In the genomic region with DNA sequence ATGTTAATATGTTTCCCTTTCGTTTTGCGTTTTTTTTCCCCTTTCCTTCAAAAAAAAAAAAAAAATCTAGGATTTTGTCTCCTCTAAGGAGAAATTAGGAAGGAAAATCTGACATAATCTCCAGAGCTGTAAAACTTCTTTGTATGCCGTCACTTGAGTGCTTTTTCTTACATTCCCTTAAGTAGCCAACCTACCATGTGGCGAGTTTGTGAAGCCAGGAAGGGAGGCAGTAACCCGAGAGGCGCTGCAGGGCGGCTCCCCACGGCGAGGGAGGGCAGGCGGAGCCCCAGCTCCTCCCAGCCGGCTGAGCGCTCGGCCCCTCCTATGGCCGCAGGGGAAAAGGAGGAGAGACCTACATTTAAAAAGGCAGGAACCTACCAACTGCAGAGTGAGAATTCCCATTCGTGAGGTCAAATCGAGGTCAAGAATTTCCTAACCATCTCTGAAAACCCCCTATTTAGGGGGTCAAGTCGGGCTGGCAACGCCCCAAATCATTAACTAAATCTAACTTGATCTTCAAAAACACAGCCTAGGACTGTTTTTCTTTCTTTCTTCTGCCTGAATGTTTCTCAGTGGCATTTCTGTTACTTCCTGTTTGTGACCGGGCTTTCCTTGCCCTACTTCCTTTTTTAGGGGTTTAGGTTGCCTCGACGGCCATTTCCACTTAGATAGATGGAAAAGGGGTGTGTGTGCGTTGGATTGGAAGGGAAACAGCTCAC, we compare ENCODE assay signal across 8 cellular contexts.
DNase-seq lines count a peak whose midpoint lies in the region; ATAC-seq and TF ChIP-seq lines count a peak whose summit lies in the region.

No MANE protein-coding gene starts in this region.

- no peaks in the 10 kb centered on the region for H3K27me3 ChIP-seq in heart right ventricle

- 2 to 4% methylated on average over 22 of the region's 22 CpGs for WGBS in heart right ventricle, 2 donors
- 2% methylated on average over 22 of the region's 22 CpGs for WGBS in urinary bladder

- H3K4me1 ChIP-seq in heart right ventricle (peaks cover 6 to 51% (median 27%) of the 10 kb centered on the region in 9 donors), urinary bladder (ENCODE audit: insufficient read depth) (no peaks in the 10 kb centered on the region)

- ATAC-seq in HG02678 (IDR thresholded peaks at IDR 0.05; ENCODE audit: unreplicated experiment): peak; percentile 95
- peak; percentile 96 to 98 (median 97) for ATAC-seq in heart right ventricle

- H3K27ac ChIP-seq in heart right ventricle: peak overlapping the region; percentile 14 to 92 (median 86)
- peak overlapping the region; percentile 78 for H3K27ac ChIP-seq in urinary bladder (ENCODE audit: low read depth)

- DNase-seq in NCI-H1105 (lab: John Stamatoyannopoulos, UW) (peak; percentile 71), SW 1271 (lab: John Stamatoyannopoulos, UW) (peak; percentile 74 to 95), amniotic stem cell (lab: John Stamatoyannopoulos, UW) (peak; percentile 86), heart right ventricle (peak; percentile 90), posterior vena cava (ENCODE audit: low spot score) (peak; percentile 98)

- peak overlapping the region in 9 of 10 donors; percentile 22 to 45 (median 37) for H3K4me3 ChIP-seq in heart right ventricle
- peak overlapping the region; percentile 10 for H3K4me3 ChIP-seq in urinary bladder (ENCODE audit: low read depth, low read length)

- H3K36me3 ChIP-seq in heart right ventricle (no peaks in the 10 kb centered on the region), urinary bladder (ENCODE audit: insufficient read depth) (no peaks in the 10 kb centered on the region)

- TF ChIP-seq CTCF in GM12873 (IDR thresholded peaks at IDR 0.05; ENCODE audit: insufficient read depth, low read depth, low read length, missing control alignments): peak; percentile 2
- peak in 1 of 9 donors; percentile 13 for TF ChIP-seq CTCF in heart right ventricle (IDR thresholded peaks at IDR 0.05)

- H3K9me3 ChIP-seq in heart right ventricle: no peaks in the 10 kb centered on the region

- intact Hi-C loops in heart right ventricle (cut with DNase I): loop anchor here (2.0 to 10.0 kb wide), 14 partner anchors 137 to 413 kb away; partner anchors contain the start of gene KLF3 (in 2 of the 10)
- intact Hi-C loops in posterior vena cava (cut with DNase I): loop anchor here in 1 of 2 donors (10.0 kb wide), 1 partner anchor 134 kb away; no protein-coding TSS in a partner anchor

Comparison
In these comparisons a context has a peak if more than half of its experiments do, and no peak if none do; other contexts are left out.
1. Peak in every context shown above with its lines: DNase-seq, ATAC-seq, H3K4me3 ChIP-seq and H3K27ac ChIP-seq.